In genomic region chr22:42994917-42995562, GRCh38 we compare ENCODE assay signal across 8 cellular contexts. TPM values are rescaled to one million over a fixed set of nuclear protein-coding genes. Genes with fewer than 3 reads are reported as not detected.
DNase-seq lines count a peak whose midpoint lies in the region; ATAC-seq, FAIRE-seq and TF ChIP-seq lines count a peak whose summit lies in the region.

No MANE protein-coding gene starts in this region.

- peaks cover 16% of the 10 kb centered on the region for H3F3A ChIP-seq in SK-N-SH (replicated peaks; ENCODE audit: insufficient read depth)

- H3K4me3 ChIP-seq in SK-N-SH (ENCODE audit: low read depth in 2 of 2, low read length in 1 of 2) (no peak overlapping the region), foreskin fibroblast (ENCODE audit: low read depth in 1 of 2, low read length in 2 of 2) (peak overlapping the region; percentile 10 to 25), pancreas (peak overlapping the region in 3 of 4 donors; percentile 14 to 32 (median 31))

- ATAC-seq in pancreas (peak; percentile 72 to 83 (median 78)), GM19023 (IDR thresholded peaks at IDR 0.05; ENCODE audit: unreplicated experiment) (no peak), HG02884 (IDR thresholded peaks at IDR 0.05; ENCODE audit: unreplicated experiment) (no peak)

- H3K9me2 ChIP-seq in SK-N-SH = no peaks in the 10 kb centered on the region

- peaks cover 7% of the 10 kb centered on the region for H4K20me1 ChIP-seq in SK-N-SH (ENCODE audit: insufficient read depth)

- peaks cover 82% of the 10 kb centered on the region for H3K79me2 ChIP-seq in SK-N-SH (ENCODE audit: insufficient read depth)

- POLR2A ChIA-PET in SK-N-SH (lab: Yijun Ruan, JAX) = no interaction called here

- DNase-seq in GM20000 (ENCODE audit: low spot score) (peak; percentile 33), SK-N-SH (no peak), foreskin fibroblast (peak; percentile 93 to 95), pancreas (peak in 4 of 6 donors; percentile 60 to 84 (median 80)), NCI-H1417 (lab: John Stamatoyannopoulos, UW) (no peak), DMS79 treated with DMSO at 0.1 percent for 48 hours (lab: John Stamatoyannopoulos, UW) (no peak)

- no peaks in the 10 kb centered on the region for H3K27me3 ChIP-seq in SK-N-SH (ENCODE audit: insufficient read depth)
- no peaks in the 10 kb centered on the region for H3K27me3 ChIP-seq in pancreas

- intact Hi-C loops in pancreas (cut with DNase I) = no loop called here

- H3K4me1 ChIP-seq in SK-N-SH (ENCODE audit: control insufficient read depth in 1 of 2, insufficient read depth in 2 of 2, low read depth in 1 of 2, low read length in 1 of 2) (peaks cover 4 to 19% of the 10 kb centered on the region in 2 experiments; a peak in 2 of 4 replicates), pancreas (peaks cover 74 to 81% (median 76%) of the 10 kb centered on the region in 3 donors)

- no peaks in the 10 kb centered on the region for H3K9me3 ChIP-seq in SK-N-SH
- no peaks in the 10 kb centered on the region for H3K9me3 ChIP-seq in pancreas

- WGBS in SK-N-SH (ENCODE audit: low lambda C conversion rate) = 29% methylated on average over 4 of the region's 9 CpGs
- 3 to 5% methylated on average over 9 of the region's 9 CpGs for WGBS in pancreas, 2 donors

- no peaks in the 10 kb centered on the region for H3K36me3 ChIP-seq in SK-N-SH (replicated peaks in 1 of 2; ENCODE audit: control insufficient read depth in 1 of 2, insufficient read depth in 2 of 2, low read length in 1 of 2)
- no peaks in the 10 kb centered on the region for H3K36me3 ChIP-seq in pancreas

- TF ChIP-seq RAD21 in SK-N-SH (IDR thresholded peaks at IDR 0.05; ENCODE audit: low read length) = no peak

- FAIRE-seq in pancreas (lab: Jason Lieb, UNC) = peak; percentile 95

- peak overlapping the region; percentile 18; the same call in 1 of the 2 replicates for H3K9ac ChIP-seq in SK-N-SH

- H2AFZ ChIP-seq in SK-N-SH (ENCODE audit: low read depth) = no peak overlapping the region

- no peak for TF ChIP-seq CTCF in GM20000 (IDR thresholded peaks at IDR 0.05; ENCODE audit: extremely low read depth, missing control alignments)
- TF ChIP-seq CTCF in SK-N-SH (IDR thresholded peaks at IDR 0.05) = no peak
- TF ChIP-seq CTCF in foreskin fibroblast (IDR thresholded peaks at IDR 0.05; ENCODE audit: low read depth, low read length) = no peak
- TF ChIP-seq CTCF in pancreas (IDR thresholded peaks at IDR 0.05) = no peak

- TF ChIP-seq EP300 in SK-N-SH (IDR thresholded peaks at IDR 0.05; ENCODE audit: borderline replicate concordance in 1 of 2, low read depth in 1 of 2, low read length in 1 of 2) = no peak

- CTCF ChIA-PET in SK-N-SH (lab: Yijun Ruan, JAX) = no interaction called here

- H3K27ac ChIP-seq in SK-N-SH (ENCODE audit: low read depth in 2 of 2, low read length in 1 of 2) = peak overlapping the region; percentile 43 to 72; a peak in 3 of 4 replicates
- peak overlapping the region; percentile 82 to 94 (median 87) for H3K27ac ChIP-seq in pancreas

- H3K4me2 ChIP-seq in SK-N-SH = peak overlapping the region; percentile 65

TF ChIP-seq in SK-N-SH, 30 proteins besides CTCF, POLR2A, EP300 and RAD21 (continues in another document):
- TF ChIP-seq NFIC (IDR thresholded peaks at IDR 0.05; ENCODE audit: borderline replicate concordance) (no peak), POLR2AphosphoS5 (IDR thresholded peaks at IDR 0.05; ENCODE audit: low read depth, low read length) (no peak), EZH2phosphoT487 (IDR thresholded peaks at IDR 0.05; ENCODE audit: borderline replicate concordance, low read depth) (no peak), JUND (IDR thresholded peaks at IDR 0.05) (no peak), GATA2 (CRISPR knock-in tag; IDR thresholded peaks at IDR 0.05) (no peak), GABPA (IDR thresholded peaks at IDR 0.05; ENCODE audit: low read depth) (no peak), REST (IDR thresholded peaks at IDR 0.05; ENCODE audit: low read depth, low read length) (no peak), PBX3 (IDR thresholded peaks at IDR 0.05) (peak; percentile 40; the same call in 1 of the 2 replicates), MEF2A (IDR thresholded peaks at IDR 0.05; ENCODE audit: borderline replicate concordance, low read depth) (no peak), IRF3 (IDR thresholded peaks at IDR 0.05; ENCODE audit: low read depth, low read length) (no peak), RFX5 (IDR thresholded peaks at IDR 0.05; ENCODE audit: low read length) (no peak), FOXM1 (IDR thresholded peaks at IDR 0.05; ENCODE audit: low read depth) (no peak), TEAD4 (IDR thresholded peaks at IDR 0.05; ENCODE audit: borderline replicate concordance, insufficient read depth) (no peak), ELF1 (IDR thresholded peaks at IDR 0.05) (no peak), CHD2 (IDR thresholded peaks at IDR 0.05; ENCODE audit: low read length, partially characterized antibody) (no peak), MAX (IDR thresholded peaks at IDR 0.05; ENCODE audit: low read depth) (no peak), NRF1 (IDR thresholded peaks at IDR 0.05; ENCODE audit: low read depth, low read length) (no peak), TAF1 (IDR thresholded peaks at IDR 0.05; ENCODE audit: borderline replicate concordance, low read depth, low read length) (no peak), ZBTB33 (IDR thresholded peaks at IDR 0.05; ENCODE audit: borderline replicate concordance, low read depth) (no peak), MXI1 (IDR thresholded peaks at IDR 0.05; ENCODE audit: low read depth, low read length) (no peak), FOSL2 (IDR thresholded peaks at IDR 0.05; ENCODE audit: borderline replicate concordance, low read depth) (peak; percentile 28; the same call in 1 of the 2 replicates)

RNA-seq across cellular contexts. Expression of gene PACSIN2, which starts 19.9 kb away (rescaled TPM):
- polyA plus RNA-seq in SK-N-SH (2012; rRNA removed) = 60.5 and 63.1 TPM in 2 replicates
- polyA plus RNA-seq in SK-N-SH (2012; cell fraction: cytosol; rRNA removed) = 42.5 and 51.5 TPM in 2 replicates
- polyA plus RNA-seq in SK-N-SH (2012; cell fraction: nucleus; rRNA removed) = 53.0 and 54.4 TPM in 2 replicates
- 100 to 1,000 TPM in 2 of 6 donors, 10 to 100 TPM in 4; 65.2 to 109 (median 96.0) TPM for total RNA-seq in pancreas
- polyA plus RNA-seq in pancreas = 10 to 100 TPM; 45.1 to 90.6 TPM

Comparison
In these comparisons a context has a peak if more than half of its experiments do, and no peak if none do; other contexts are left out.
1. DNase-seq: peak in GM20000 (single experiment), foreskin fibroblast (2 of 2) and pancreas (4 of 6); none in SK-N-SH (single experiment), NCI-H1417 (0 of 3) and DMS79 treated with DMSO at 0.1 percent for 48 hours (single experiment).
2. H3K4me3 ChIP-seq: peak in foreskin fibroblast (2 of 2) and pancreas (3 of 4); none in SK-N-SH (0 of 2).
3. ATAC-seq: peak in pancreas (4 of 4); none in GM19023 (single experiment) and HG02884 (single experiment).